1 cellular context compared by ENCODE assay signal in the genomic region with DNA sequence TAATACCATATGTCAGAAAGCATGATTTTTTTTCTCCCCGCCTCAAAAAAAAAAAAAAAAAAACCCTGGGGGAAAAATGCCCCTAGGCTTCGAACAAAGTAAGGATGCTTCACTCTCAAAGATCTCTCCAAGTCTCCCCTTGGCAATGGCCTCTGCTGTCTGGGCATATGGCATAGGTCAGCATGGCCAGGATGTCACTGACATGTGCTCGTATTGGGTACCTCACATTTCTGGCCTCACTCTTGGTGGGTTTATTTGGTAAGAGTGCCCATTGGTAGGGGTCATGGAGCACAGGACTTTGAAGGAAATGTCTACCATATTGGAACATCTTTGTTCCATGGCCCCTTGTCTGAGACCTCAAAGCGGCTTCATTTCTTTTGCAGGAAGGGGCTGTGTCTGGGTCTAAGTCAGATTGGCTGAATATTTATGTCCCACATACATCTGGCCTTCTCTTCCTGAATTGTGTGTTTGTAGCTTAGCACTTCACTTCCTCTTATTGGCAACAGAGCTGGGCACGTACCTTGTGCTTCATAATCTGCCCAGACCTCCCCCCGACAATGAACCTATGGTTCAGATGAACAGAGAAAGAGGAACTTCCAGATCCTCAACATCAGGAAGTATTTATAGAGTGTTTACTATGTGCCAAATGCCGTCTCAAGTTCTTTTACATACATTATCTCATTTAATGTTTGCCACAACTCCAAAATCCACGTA.
TF ChIP-seq lines count a peak whose summit lies in the region.

No MANE protein-coding gene starts in this region.

TF ChIP-seq in GM23338, 12 proteins besides CTCF, POLR2A, EP300 and RAD21 (continued from another document):
- TF ChIP-seq, protein P1, sequence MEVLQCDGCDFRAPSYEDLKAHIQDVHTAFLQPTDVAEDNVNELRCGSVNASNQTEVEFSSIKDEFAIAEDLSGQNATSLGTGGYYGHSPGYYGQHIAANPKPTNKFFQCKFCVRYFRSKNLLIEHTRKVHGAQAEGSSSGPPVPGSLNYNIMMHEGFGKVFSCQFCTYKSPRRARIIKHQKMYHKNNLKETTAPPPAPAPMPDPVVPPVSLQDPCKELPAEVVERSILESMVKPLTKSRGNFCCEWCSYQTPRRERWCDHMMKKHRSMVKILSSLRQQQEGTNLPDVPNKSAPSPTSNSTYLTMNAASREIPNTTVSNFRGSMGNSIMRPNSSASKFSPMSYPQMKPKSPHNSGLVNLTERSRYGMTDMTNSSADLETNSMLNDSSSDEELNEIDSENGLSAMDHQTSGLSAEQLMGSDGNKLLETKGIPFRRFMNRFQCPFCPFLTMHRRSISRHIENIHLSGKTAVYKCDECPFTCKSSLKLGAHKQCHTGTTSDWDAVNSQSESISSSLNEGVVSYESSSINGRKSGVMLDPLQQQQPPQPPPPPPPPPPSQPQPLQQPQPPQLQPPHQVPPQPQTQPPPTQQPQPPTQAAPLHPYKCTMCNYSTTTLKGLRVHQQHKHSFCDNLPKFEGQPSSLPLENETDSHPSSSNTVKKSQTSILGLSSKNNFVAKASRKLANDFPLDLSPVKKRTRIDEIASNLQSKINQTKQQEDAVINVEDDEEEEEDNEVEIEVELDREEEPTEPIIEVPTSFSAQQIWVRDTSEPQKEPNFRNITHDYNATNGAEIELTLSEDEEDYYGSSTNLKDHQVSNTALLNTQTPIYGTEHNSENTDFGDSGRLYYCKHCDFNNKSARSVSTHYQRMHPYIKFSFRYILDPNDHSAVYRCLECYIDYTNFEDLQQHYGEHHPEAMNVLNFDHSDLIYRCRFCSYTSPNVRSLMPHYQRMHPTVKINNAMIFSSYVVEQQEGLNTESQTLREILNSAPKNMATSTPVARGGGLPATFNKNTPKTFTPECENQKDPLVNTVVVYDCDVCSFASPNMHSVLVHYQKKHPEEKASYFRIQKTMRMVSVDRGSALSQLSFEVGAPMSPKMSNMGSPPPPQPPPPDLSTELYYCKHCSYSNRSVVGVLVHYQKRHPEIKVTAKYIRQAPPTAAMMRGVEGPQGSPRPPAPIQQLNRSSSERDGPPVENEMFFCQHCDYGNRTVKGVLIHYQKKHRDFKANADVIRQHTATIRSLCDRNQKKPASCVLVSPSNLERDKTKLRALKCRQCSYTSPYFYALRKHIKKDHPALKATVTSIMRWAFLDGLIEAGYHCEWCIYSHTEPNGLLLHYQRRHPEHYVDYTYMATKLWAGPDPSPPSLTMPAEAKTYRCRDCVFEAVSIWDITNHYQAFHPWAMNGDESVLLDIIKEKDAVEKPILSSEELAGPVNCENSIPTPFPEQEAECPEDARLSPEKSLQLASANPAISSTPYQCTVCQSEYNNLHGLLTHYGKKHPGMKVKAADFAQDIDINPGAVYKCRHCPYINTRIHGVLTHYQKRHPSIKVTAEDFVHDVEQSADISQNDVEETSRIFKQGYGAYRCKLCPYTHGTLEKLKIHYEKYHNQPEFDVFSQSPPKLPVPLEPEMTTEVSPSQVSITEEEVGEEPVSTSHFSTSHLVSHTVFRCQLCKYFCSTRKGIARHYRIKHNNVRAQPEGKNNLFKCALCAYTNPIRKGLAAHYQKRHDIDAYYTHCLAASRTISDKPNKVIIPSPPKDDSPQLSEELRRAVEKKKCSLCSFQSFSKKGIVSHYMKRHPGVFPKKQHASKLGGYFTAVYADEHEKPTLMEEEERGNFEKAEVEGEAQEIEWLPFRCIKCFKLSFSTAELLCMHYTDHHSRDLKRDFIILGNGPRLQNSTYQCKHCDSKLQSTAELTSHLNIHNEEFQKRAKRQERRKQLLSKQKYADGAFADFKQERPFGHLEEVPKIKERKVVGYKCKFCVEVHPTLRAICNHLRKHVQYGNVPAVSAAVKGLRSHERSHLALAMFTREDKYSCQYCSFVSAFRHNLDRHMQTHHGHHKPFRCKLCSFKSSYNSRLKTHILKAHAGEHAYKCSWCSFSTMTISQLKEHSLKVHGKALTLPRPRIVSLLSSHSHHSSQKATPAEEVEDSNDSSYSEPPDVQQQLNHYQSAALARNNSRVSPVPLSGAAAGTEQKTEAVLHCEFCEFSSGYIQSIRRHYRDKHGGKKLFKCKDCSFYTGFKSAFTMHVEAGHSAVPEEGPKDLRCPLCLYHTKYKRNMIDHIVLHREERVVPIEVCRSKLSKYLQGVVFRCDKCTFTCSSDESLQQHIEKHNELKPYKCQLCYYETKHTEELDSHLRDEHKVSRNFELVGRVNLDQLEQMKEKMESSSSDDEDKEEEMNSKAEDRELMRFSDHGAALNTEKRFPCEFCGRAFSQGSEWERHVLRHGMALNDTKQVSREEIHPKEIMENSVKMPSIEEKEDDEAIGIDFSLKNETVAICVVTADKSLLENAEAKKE (CRISPR knock-in tag; IDR thresholded peaks at IDR 0.05): no peak
- TF ChIP-seq EZH2phosphoT487 (IDR thresholded peaks at IDR 0.05; ENCODE audit: unreplicated experiment) (no peak), JUNB (IDR thresholded peaks at IDR 0.05; ENCODE audit: unreplicated experiment) (no peak), ZNF331 (CRISPR knock-in tag; IDR thresholded peaks at IDR 0.05; ENCODE audit: low read depth) (no peak), CREB1 (CRISPR knock-in tag; IDR thresholded peaks at IDR 0.05; ENCODE audit: low read depth) (no peak), STAT1 (IDR thresholded peaks at IDR 0.05; ENCODE audit: unreplicated experiment) (no peak)
- TF ChIP-seq, protein P2, sequence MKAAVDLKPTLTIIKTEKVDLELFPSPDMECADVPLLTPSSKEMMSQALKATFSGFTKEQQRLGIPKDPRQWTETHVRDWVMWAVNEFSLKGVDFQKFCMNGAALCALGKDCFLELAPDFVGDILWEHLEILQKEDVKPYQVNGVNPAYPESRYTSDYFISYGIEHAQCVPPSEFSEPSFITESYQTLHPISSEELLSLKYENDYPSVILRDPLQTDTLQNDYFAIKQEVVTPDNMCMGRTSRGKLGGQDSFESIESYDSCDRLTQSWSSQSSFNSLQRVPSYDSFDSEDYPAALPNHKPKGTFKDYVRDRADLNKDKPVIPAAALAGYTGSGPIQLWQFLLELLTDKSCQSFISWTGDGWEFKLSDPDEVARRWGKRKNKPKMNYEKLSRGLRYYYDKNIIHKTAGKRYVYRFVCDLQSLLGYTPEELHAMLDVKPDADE (IDR thresholded peaks at IDR 0.05): no peak
- TF ChIP-seq, protein P3, sequence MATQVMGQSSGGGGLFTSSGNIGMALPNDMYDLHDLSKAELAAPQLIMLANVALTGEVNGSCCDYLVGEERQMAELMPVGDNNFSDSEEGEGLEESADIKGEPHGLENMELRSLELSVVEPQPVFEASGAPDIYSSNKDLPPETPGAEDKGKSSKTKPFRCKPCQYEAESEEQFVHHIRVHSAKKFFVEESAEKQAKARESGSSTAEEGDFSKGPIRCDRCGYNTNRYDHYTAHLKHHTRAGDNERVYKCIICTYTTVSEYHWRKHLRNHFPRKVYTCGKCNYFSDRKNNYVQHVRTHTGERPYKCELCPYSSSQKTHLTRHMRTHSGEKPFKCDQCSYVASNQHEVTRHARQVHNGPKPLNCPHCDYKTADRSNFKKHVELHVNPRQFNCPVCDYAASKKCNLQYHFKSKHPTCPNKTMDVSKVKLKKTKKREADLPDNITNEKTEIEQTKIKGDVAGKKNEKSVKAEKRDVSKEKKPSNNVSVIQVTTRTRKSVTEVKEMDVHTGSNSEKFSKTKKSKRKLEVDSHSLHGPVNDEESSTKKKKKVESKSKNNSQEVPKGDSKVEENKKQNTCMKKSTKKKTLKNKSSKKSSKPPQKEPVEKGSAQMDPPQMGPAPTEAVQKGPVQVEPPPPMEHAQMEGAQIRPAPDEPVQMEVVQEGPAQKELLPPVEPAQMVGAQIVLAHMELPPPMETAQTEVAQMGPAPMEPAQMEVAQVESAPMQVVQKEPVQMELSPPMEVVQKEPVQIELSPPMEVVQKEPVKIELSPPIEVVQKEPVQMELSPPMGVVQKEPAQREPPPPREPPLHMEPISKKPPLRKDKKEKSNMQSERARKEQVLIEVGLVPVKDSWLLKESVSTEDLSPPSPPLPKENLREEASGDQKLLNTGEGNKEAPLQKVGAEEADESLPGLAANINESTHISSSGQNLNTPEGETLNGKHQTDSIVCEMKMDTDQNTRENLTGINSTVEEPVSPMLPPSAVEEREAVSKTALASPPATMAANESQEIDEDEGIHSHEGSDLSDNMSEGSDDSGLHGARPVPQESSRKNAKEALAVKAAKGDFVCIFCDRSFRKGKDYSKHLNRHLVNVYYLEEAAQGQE (IDR thresholded peaks at IDR 0.05; ENCODE audit: unreplicated experiment): no peak
